8 cellular contexts compared by ENCODE assay signal in genomic region chr16:3157229-3158013, GRCh38. TPM values are rescaled to one million over a fixed set of nuclear protein-coding genes. Genes with fewer than 3 reads are reported as not detected.
DNase-seq lines count a peak whose midpoint lies in the region; ATAC-seq, FAIRE-seq and TF ChIP-seq lines count a peak whose summit lies in the region.

No MANE protein-coding gene starts in this region.

- CTCF ChIA-PET in HEK293T (lab: Yijun Ruan, JAX) (interaction anchor here (0.5 to 2.2 kb wide), 4 partner anchors 11 to 282 kb away, joined by 3 to 6 read pairs (median 4); no protein-coding TSS in a partner anchor), endothelial cell of umbilical vein (lab: Charles Lee) (interaction anchor here (0.8 to 2.0 kb wide), 5 partner anchors 9 to 98 kb away, joined by 3 to 13 read pairs (median 4); partner anchors contain the start of gene ZNF213)
- CTCF ChIA-PET in activated CD8-positive, alpha-beta T cell treated with anti-CD3 and anti-CD28 coated beads, Interleukin-2, amount 10 ng/mL, durations not matched to agents 7 days and 5 days (lab: Charles Lee) = interaction anchor here (1.5 to 3.5 kb wide), 6 partner anchors 11 to 126 kb away, joined by 4 to 14 read pairs (median 8); no protein-coding TSS in a partner anchor

- H3K36me3 ChIP-seq in endothelial cell of umbilical vein (ENCODE audit: control insufficient read depth in 2 of 2, extremely low read depth in 1 of 2, insufficient read depth in 2 of 2, low read length in 2 of 2) = no peaks in the 10 kb centered on the region

- H2AFZ ChIP-seq in endothelial cell of umbilical vein (ENCODE audit: low read depth, low read length) = peak overlapping the region; percentile 75

- H3K27ac Mint-ChIP-seq in activated CD8-positive, alpha-beta T cell treated with anti-CD3 and anti-CD28 coated beads, Interleukin-2, amount 10 ng/mL, durations not matched to agents 7 days and 5 days = peak overlapping the region; percentile 80
- H3K27ac Mint-ChIP-seq in stimulated activated naive CD8-positive, alpha-beta T cell treated with anti-CD3 and anti-CD28 coated beads, Interleukin-15, Interleukin-2, amounts not matched to agents 100 ng/mL and 50 ng/mL, for 24 hours = peak overlapping the region; percentile 59

- H3K4me1 ChIP-seq in endothelial cell of umbilical vein (ENCODE audit: control insufficient read depth, extremely low read depth, insufficient read depth, low read length) (peaks cover 17% of the 10 kb centered on the region), mononuclear cell (ENCODE audit: insufficient read depth, low read length) (peaks cover 33% of the 10 kb centered on the region)

- TSS peak; percentile 100 for BruUV-seq in endothelial cell of umbilical vein (replicated peaks; lab: Mats Ljungman, UMichigan)

- FAIRE-seq in endothelial cell of umbilical vein (lab: Jason Lieb, UNC) = peak; percentile 97

- H3K4me2 ChIP-seq in endothelial cell of umbilical vein (ENCODE audit: insufficient read depth, low read length) = peak overlapping the region; percentile 53

- TF ChIP-seq POLR2A in endothelial cell of umbilical vein (IDR thresholded peaks at IDR 0.05; ENCODE audit: low read depth, low read length) = no peak

- H3K4me3 Mint-ChIP-seq in activated CD8-positive, alpha-beta T cell treated with anti-CD3 and anti-CD28 coated beads, Interleukin-2, amount 10 ng/mL, durations not matched to agents 7 days and 5 days = peak overlapping the region; percentile 81
- H3K4me3 Mint-ChIP-seq in stimulated activated naive CD8-positive, alpha-beta T cell treated with anti-CD3 and anti-CD28 coated beads, Interleukin-15, Interleukin-2, amounts not matched to agents 100 ng/mL and 50 ng/mL, for 24 hours = peak overlapping the region; percentile 90

- H3K9ac ChIP-seq in endothelial cell of umbilical vein (replicated peaks; ENCODE audit: extremely low read depth, insufficient read depth, low read length) = peak overlapping the region; percentile 65

- H3K9me3 ChIP-seq in endothelial cell of umbilical vein (replicated peaks; ENCODE audit: control insufficient read depth, insufficient read depth, low read length) (no peaks in the 10 kb centered on the region), mononuclear cell (ENCODE audit: low read depth, low read length) (no peaks in the 10 kb centered on the region)

- H3K79me2 ChIP-seq in endothelial cell of umbilical vein (ENCODE audit: control insufficient read depth, insufficient read depth, low read length) = no peaks in the 10 kb centered on the region

- POLR2A ChIA-PET in HEK293T (lab: Yijun Ruan, JAX) = interaction anchor here (1.0 to 1.7 kb wide), 4 partner anchors 11 to 27 kb away, joined by 3 to 11 read pairs (median 5); no protein-coding TSS in a partner anchor
- POLR2A ChIA-PET in activated CD8-positive, alpha-beta T cell treated with anti-CD3 and anti-CD28 coated beads, Interleukin-2, amount 10 ng/mL, durations not matched to agents 7 days and 5 days (lab: Charles Lee) = interaction anchor here (0.9 to 2.4 kb wide), 9 partner anchors 7 to 244 kb away, joined by 3 to 11 read pairs (median 5); partner anchors contain the start of genes ZNF174, ZNF200, ZNF213 and ZSCAN32
- POLR2A ChIA-PET in endothelial cell of umbilical vein (lab: Charles Lee) = interaction anchor here (1.1 kb wide), 1 partner anchor 23 kb away, joined by 3 read pairs; the partner anchor contains the start of gene ZNF213

- no peak for TF ChIP-seq CTCF in endothelial cell of umbilical vein (IDR thresholded peaks at IDR 0.05; ENCODE audit: extremely low read depth in 1 of 2, insufficient read depth in 1 of 2, low read depth in 1 of 2, low read length in 2 of 2)

- peaks cover 22% of the 10 kb centered on the region for H3K27me3 Mint-ChIP-seq in activated CD8-positive, alpha-beta T cell treated with anti-CD3 and anti-CD28 coated beads, Interleukin-2, amount 10 ng/mL, durations not matched to agents 7 days and 5 days (ENCODE audit: low read depth)
- peaks cover 15% of the 10 kb centered on the region for H3K27me3 Mint-ChIP-seq in stimulated activated naive CD8-positive, alpha-beta T cell treated with anti-CD3 and anti-CD28 coated beads, Interleukin-15, Interleukin-2, amounts not matched to agents 100 ng/mL and 50 ng/mL, for 24 hours

- H3K27ac ChIP-seq in endothelial cell of umbilical vein (ENCODE audit: insufficient read depth, low read depth, low read length) = peak overlapping the region; percentile 1

- intact Hi-C loops in endothelial cell of umbilical vein (cut with micrococcal nuclease) = loop anchor here (1.0 to 2.0 kb wide), 2 partner anchors 7 to 25 kb away; no protein-coding TSS in a partner anchor

- H3K9me1 ChIP-seq in endothelial cell of umbilical vein (replicated peaks; ENCODE audit: control insufficient read depth, extremely low read depth, insufficient read depth, low read length) = no peaks in the 10 kb centered on the region

- H3K27me3 ChIP-seq in endothelial cell of umbilical vein (ENCODE audit: control insufficient read depth in 2 of 2, insufficient read depth in 2 of 2, low read length in 2 of 2) (no peaks in the 10 kb centered on the region), mononuclear cell (ENCODE audit: insufficient read depth, low read length) (peaks cover 17% of the 10 kb centered on the region)

- H3K4me3 ChIP-seq in endothelial cell of umbilical vein (replicated peaks in 1 of 3; ENCODE audit: insufficient read depth in 1 of 3, low read depth in 1 of 3, low read length in 3 of 3) = peak overlapping the region; percentile 48 to 82 (median 76)
- peak overlapping the region; percentile 56 for H3K4me3 ChIP-seq in mononuclear cell (ENCODE audit: low read length)

- peaks cover 7% of the 10 kb centered on the region for H3K36me3 Mint-ChIP-seq in activated CD8-positive, alpha-beta T cell treated with anti-CD3 and anti-CD28 coated beads, Interleukin-2, amount 10 ng/mL, durations not matched to agents 7 days and 5 days (ENCODE audit: low read depth)
- peaks cover 5% of the 10 kb centered on the region for H3K36me3 Mint-ChIP-seq in stimulated activated naive CD8-positive, alpha-beta T cell treated with anti-CD3 and anti-CD28 coated beads, Interleukin-15, Interleukin-2, amounts not matched to agents 100 ng/mL and 50 ng/mL, for 24 hours (ENCODE audit: low read depth)

- DNase-seq in AG08395 (ENCODE audit: low spot score) = peak; percentile 56
- peak; percentile 53 for DNase-seq in HEK293T (ENCODE audit: extremely low spot score)
- peak; percentile 86 for DNase-seq in NCI-H748 (lab: John Stamatoyannopoulos, UW; ENCODE audit: unreplicated experiment)
- DNase-seq in activated CD8-positive, alpha-beta T cell treated with anti-CD3 and anti-CD28 coated beads, Interleukin-2, amount 10 ng/mL, durations not matched to agents 7 days and 5 days = peak; percentile 65
- DNase-seq in endothelial cell of umbilical vein (ENCODE audit: low read depth, low spot score) = peak; percentile 90

- dilution Hi-C loops in endothelial cell of umbilical vein (cut with MboI; ENCODE audit: extremely low pct_ligation_motif_present, low sequenced_read_pairs) = no loop called here

- H3K9me3 Mint-ChIP-seq in activated CD8-positive, alpha-beta T cell treated with anti-CD3 and anti-CD28 coated beads, Interleukin-2, amount 10 ng/mL, durations not matched to agents 7 days and 5 days (ENCODE audit: insufficient read depth) = peaks cover 4% of the 10 kb centered on the region
- no peaks in the 10 kb centered on the region for H3K9me3 Mint-ChIP-seq in stimulated activated naive CD8-positive, alpha-beta T cell treated with anti-CD3 and anti-CD28 coated beads, Interleukin-15, Interleukin-2, amounts not matched to agents 100 ng/mL and 50 ng/mL, for 24 hours

- peak; percentile 9 for ATAC-seq in activated CD8-positive, alpha-beta T cell treated with anti-CD3 and anti-CD28 coated beads, Interleukin-2, amount 10 ng/mL, durations not matched to agents 7 days and 5 days
- no peak for ATAC-seq in GM19397 (IDR thresholded peaks at IDR 0.05; ENCODE audit: unreplicated experiment)

- H3K4me1 Mint-ChIP-seq in activated CD8-positive, alpha-beta T cell treated with anti-CD3 and anti-CD28 coated beads, Interleukin-2, amount 10 ng/mL, durations not matched to agents 7 days and 5 days (ENCODE audit: low read depth) = peaks cover 46% of the 10 kb centered on the region
- peaks cover 37% of the 10 kb centered on the region for H3K4me1 Mint-ChIP-seq in stimulated activated naive CD8-positive, alpha-beta T cell treated with anti-CD3 and anti-CD28 coated beads, Interleukin-15, Interleukin-2, amounts not matched to agents 100 ng/mL and 50 ng/mL, for 24 hours (ENCODE audit: low read depth)

- H4K20me1 ChIP-seq in endothelial cell of umbilical vein (replicated peaks; ENCODE audit: control insufficient read depth, extremely low read depth, insufficient read depth, low read length) = no peaks in the 10 kb centered on the region

RNA-seq across cellular contexts. Expression of gene ZNF213, which starts 22.6 kb away (rescaled TPM):
- 10 to 100 TPM; 10.8 to 12.1 TPM for total RNA-seq in activated CD8-positive, alpha-beta T cell treated with anti-CD3 and anti-CD28 coated beads, Interleukin-2, amount 10 ng/mL, durations not matched to agents 7 days and 5 days
- 8.0 and 9.8 TPM in 2 replicates for total RNA-seq in endothelial cell of umbilical vein
- polyA plus RNA-seq in endothelial cell of umbilical vein = 1.8 and 2.0 TPM in 2 replicates
- polyA plus RNA-seq in endothelial cell of umbilical vein (2011; cell fraction: cytosol; rRNA removed) = 1.3 and 1.7 TPM in 2 replicates
- polyA plus RNA-seq in endothelial cell of umbilical vein (2011; cell fraction: nucleus; rRNA removed) = 0.87 and 0.90 TPM in 2 replicates
- polyA plus RNA-seq in endothelial cell of umbilical vein (2012) = 6.0 and 6.4 TPM in 2 replicates
- 1.4 and 2.0 TPM in 2 replicates for polyA minus RNA-seq in endothelial cell of umbilical vein
- 3.5 TPM for polyA minus RNA-seq in endothelial cell of umbilical vein (2011; cell fraction: cytosol; rRNA and poly(A)+ RNA removed)
- 0.72 and 1.5 TPM in 2 replicates for polyA minus RNA-seq in endothelial cell of umbilical vein (2011; cell fraction: nucleus; rRNA and poly(A)+ RNA removed)
- total RNA-seq in mononuclear cell = 1.6 TPM

RNA-seq across cellular contexts. Expression of gene OR1F1, which starts 30.6 kb away (rescaled TPM):
- not detected for total RNA-seq in activated CD8-positive, alpha-beta T cell treated with anti-CD3 and anti-CD28 coated beads, Interleukin-2, amount 10 ng/mL, durations not matched to agents 7 days and 5 days
- total RNA-seq in endothelial cell of umbilical vein (not detected in 2 replicates), mononuclear cell (not detected)
- polyA plus RNA-seq in endothelial cell of umbilical vein = 0.17 and 0.25 TPM in 2 replicates
- 0.10 and 0.14 TPM in 2 replicates for polyA plus RNA-seq in endothelial cell of umbilical vein (2011; cell fraction: cytosol; rRNA removed)
- polyA plus RNA-seq in endothelial cell of umbilical vein (2011; cell fraction: nucleus; rRNA removed) = not detected in 2 replicates
- polyA plus RNA-seq in endothelial cell of umbilical vein (2012) = 0.19 TPM in 1 of 2 replicates, not detected in the other
- 0.63 TPM in 1 of 2 replicates, not detected in the other for polyA minus RNA-seq in endothelial cell of umbilical vein
- not detected for polyA minus RNA-seq in endothelial cell of umbilical vein (2011; cell fraction: cytosol; rRNA and poly(A)+ RNA removed)
- polyA minus RNA-seq in endothelial cell of umbilical vein (2011; cell fraction: nucleus; rRNA and poly(A)+ RNA removed) = not detected in 2 replicates

RNA-seq across cellular contexts. Expression of gene ZNF205, which starts 45.0 kb away (rescaled TPM):
- not detected for total RNA-seq in activated CD8-positive, alpha-beta T cell treated with anti-CD3 and anti-CD28 coated beads, Interleukin-2, amount 10 ng/mL, durations not matched to agents 7 days and 5 days
- total RNA-seq in endothelial cell of umbilical vein (15.5 and 18.5 TPM in 2 replicates), mononuclear cell (0.52 TPM)
- 19.0 and 30.1 TPM in 2 replicates for polyA plus RNA-seq in endothelial cell of umbilical vein
- polyA plus RNA-seq in endothelial cell of umbilical vein (2011; cell fraction: cytosol; rRNA removed) = 14.3 and 20.6 TPM in 2 replicates
- polyA plus RNA-seq in endothelial cell of umbilical vein (2011; cell fraction: nucleus; rRNA removed) = 15.3 and 16.2 TPM in 2 replicates
- polyA plus RNA-seq in endothelial cell of umbilical vein (2012) = 8.4 and 10.2 TPM in 2 replicates
- 5.1 and 6.5 TPM in 2 replicates for polyA minus RNA-seq in endothelial cell of umbilical vein
- polyA minus RNA-seq in endothelial cell of umbilical vein (2011; cell fraction: cytosol; rRNA and poly(A)+ RNA removed) = 8.7 TPM
- polyA minus RNA-seq in endothelial cell of umbilical vein (2011; cell fraction: nucleus; rRNA and poly(A)+ RNA removed) = 3.0 and 4.4 TPM in 2 replicates

RNA-seq across cellular contexts. Expression of gene ZSCAN10, which starts 58.3 kb away (rescaled TPM):
- total RNA-seq in activated CD8-positive, alpha-beta T cell treated with anti-CD3 and anti-CD28 coated beads, Interleukin-2, amount 10 ng/mL, durations not matched to agents 7 days and 5 days = under 1 TPM; 0.23 to 0.26 TPM
- not detected in 2 replicates for total RNA-seq in endothelial cell of umbilical vein
- polyA plus RNA-seq in endothelial cell of umbilical vein = 0.08 TPM in 1 of 2 replicates, not detected in the other
- not detected in 2 replicates for polyA plus RNA-seq in endothelial cell of umbilical vein (2011; cell fraction: cytosol; rRNA removed)
- polyA plus RNA-seq in endothelial cell of umbilical vein (2011; cell fraction: nucleus; rRNA removed) = not detected in 2 replicates
- polyA plus RNA-seq in endothelial cell of umbilical vein (2012) = not detected in 2 replicates
- polyA minus RNA-seq in endothelial cell of umbilical vein = not detected in 2 replicates
- not detected for polyA minus RNA-seq in endothelial cell of umbilical vein (2011; cell fraction: cytosol; rRNA and poly(A)+ RNA removed)
- polyA minus RNA-seq in endothelial cell of umbilical vein (2011; cell fraction: nucleus; rRNA and poly(A)+ RNA removed) = not detected in 2 replicates
- under 0.01 TPM for total RNA-seq in mononuclear cell

Comparison
In these comparisons a context has a peak if more than half of its experiments do, and no peak if none do; other contexts are left out.
1. RNA of gene ZNF205, which starts 45.0 kb away (total RNA-seq): 15.5 to 18.5 TPM in endothelial cell of umbilical vein; 0.52 TPM in mononuclear cell (single experiment) and not detected in activated CD8-positive, alpha-beta T cell treated with anti-CD3 and anti-CD28 coated beads, Interleukin-2, amount 10 ng/mL, durations not matched to agents 7 days and 5 days; every median in the first group is over 10 times any median in the second.
2. Peak in every context shown above with its lines, with median percentiles within 50 percentile points of each other: DNase-seq.